In the genomic region with DNA sequence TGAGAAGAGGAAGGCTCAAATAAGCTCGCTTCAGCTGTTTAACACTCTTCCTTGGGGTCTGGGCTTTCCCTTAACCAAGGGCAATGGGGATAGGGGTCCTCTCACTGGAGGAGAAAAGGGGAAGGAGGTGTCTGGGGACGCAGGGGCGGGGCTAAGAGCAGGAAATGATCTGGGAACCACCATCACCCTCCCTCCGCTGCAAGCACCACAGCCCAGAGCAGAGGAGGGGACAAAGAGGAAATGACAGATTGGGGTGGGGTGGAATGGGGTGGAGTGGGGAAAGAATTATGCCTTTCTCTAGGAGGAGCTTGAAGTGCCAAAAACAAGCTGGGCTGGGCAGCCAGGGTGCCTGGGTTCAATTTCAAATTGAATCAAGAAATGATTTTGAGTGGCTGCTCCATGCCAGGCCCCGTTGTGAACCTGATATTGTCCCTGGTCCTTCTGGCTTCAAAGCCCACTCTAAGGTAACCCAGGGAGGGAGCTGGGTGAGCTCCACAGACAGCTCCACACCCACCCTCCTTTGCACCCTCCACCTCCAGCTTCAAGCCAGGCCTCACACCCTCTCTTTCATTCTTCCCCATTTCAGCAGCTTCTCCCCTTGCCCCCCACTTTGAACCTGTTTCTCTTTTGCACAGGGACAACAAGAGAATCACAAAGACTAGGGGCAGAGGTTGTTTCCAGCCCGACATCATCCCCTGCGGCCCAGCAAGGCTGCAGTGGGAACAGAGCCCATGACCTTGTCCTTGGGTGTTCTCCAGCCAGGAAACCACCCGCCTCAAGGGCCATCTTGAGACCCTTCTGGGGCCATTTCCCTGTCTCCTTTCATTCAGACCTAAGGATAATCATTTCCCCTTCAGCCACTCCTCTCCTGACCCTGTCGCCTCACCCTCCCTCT, we compare ENCODE assay signal across 1 cellular context.
A peak's percentile ranks its signal among the peaks of the same experiment; 100 is the strongest.
TF ChIP-seq lines count a peak whose summit lies in the region.

No MANE protein-coding gene starts in this region.

TF ChIP-seq in K562, 482 proteins besides CTCF, POLR2A, EP300 and RAD21 (continued from another document):
- TF ChIP-seq, protein P1, sequence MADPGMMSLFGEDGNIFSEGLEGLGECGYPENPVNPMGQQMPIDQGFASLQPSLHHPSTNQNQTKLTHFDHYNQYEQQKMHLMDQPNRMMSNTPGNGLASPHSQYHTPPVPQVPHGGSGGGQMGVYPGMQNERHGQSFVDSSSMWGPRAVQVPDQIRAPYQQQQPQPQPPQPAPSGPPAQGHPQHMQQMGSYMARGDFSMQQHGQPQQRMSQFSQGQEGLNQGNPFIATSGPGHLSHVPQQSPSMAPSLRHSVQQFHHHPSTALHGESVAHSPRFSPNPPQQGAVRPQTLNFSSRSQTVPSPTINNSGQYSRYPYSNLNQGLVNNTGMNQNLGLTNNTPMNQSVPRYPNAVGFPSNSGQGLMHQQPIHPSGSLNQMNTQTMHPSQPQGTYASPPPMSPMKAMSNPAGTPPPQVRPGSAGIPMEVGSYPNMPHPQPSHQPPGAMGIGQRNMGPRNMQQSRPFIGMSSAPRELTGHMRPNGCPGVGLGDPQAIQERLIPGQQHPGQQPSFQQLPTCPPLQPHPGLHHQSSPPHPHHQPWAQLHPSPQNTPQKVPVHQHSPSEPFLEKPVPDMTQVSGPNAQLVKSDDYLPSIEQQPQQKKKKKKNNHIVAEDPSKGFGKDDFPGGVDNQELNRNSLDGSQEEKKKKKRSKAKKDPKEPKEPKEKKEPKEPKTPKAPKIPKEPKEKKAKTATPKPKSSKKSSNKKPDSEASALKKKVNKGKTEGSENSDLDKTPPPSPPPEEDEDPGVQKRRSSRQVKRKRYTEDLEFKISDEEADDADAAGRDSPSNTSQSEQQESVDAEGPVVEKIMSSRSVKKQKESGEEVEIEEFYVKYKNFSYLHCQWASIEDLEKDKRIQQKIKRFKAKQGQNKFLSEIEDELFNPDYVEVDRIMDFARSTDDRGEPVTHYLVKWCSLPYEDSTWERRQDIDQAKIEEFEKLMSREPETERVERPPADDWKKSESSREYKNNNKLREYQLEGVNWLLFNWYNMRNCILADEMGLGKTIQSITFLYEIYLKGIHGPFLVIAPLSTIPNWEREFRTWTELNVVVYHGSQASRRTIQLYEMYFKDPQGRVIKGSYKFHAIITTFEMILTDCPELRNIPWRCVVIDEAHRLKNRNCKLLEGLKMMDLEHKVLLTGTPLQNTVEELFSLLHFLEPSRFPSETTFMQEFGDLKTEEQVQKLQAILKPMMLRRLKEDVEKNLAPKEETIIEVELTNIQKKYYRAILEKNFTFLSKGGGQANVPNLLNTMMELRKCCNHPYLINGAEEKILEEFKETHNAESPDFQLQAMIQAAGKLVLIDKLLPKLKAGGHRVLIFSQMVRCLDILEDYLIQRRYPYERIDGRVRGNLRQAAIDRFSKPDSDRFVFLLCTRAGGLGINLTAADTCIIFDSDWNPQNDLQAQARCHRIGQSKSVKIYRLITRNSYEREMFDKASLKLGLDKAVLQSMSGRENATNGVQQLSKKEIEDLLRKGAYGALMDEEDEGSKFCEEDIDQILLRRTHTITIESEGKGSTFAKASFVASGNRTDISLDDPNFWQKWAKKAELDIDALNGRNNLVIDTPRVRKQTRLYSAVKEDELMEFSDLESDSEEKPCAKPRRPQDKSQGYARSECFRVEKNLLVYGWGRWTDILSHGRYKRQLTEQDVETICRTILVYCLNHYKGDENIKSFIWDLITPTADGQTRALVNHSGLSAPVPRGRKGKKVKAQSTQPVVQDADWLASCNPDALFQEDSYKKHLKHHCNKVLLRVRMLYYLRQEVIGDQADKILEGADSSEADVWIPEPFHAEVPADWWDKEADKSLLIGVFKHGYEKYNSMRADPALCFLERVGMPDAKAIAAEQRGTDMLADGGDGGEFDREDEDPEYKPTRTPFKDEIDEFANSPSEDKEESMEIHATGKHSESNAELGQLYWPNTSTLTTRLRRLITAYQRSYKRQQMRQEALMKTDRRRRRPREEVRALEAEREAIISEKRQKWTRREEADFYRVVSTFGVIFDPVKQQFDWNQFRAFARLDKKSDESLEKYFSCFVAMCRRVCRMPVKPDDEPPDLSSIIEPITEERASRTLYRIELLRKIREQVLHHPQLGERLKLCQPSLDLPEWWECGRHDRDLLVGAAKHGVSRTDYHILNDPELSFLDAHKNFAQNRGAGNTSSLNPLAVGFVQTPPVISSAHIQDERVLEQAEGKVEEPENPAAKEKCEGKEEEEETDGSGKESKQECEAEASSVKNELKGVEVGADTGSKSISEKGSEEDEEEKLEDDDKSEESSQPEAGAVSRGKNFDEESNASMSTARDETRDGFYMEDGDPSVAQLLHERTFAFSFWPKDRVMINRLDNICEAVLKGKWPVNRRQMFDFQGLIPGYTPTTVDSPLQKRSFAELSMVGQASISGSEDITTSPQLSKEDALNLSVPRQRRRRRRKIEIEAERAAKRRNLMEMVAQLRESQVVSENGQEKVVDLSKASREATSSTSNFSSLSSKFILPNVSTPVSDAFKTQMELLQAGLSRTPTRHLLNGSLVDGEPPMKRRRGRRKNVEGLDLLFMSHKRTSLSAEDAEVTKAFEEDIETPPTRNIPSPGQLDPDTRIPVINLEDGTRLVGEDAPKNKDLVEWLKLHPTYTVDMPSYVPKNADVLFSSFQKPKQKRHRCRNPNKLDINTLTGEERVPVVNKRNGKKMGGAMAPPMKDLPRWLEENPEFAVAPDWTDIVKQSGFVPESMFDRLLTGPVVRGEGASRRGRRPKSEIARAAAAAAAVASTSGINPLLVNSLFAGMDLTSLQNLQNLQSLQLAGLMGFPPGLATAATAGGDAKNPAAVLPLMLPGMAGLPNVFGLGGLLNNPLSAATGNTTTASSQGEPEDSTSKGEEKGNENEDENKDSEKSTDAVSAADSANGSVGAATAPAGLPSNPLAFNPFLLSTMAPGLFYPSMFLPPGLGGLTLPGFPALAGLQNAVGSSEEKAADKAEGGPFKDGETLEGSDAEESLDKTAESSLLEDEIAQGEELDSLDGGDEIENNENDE (IDR thresholded peaks at IDR 0.05; ENCODE audit: low read depth, low read length), result no peak
- TF ChIP-seq XRCC3 (IDR thresholded peaks at IDR 0.05) (no peak), ZNF212 (CRISPR knock-in tag; IDR thresholded peaks at IDR 0.05) (no peak), CTBP1 (IDR thresholded peaks at IDR 0.05; ENCODE audit: borderline replicate concordance) (0 out of 2 replicates have a peak, but pooled peaks have one; percentile 20), IFI16 (CRISPR knock-in tag; IDR thresholded peaks at IDR 0.05) (no peak), ZNF395 (CRISPR knock-in tag; IDR thresholded peaks at IDR 0.05) (no peak), MEIS2 (IDR thresholded peaks at IDR 0.05; ENCODE audit: partially characterized antibody) (peak; percentile 70), SPI1 (IDR thresholded peaks at IDR 0.05; ENCODE audit: borderline replicate concordance, low read depth, low read length) (peak; percentile 56; the same call in 1 of the 2 replicates), PBX2 (CRISPR knock-in tag; IDR thresholded peaks at IDR 0.05; ENCODE audit: low read depth) (no peak), PBX2 (tag; conservative IDR thresholded peaks at IDR 0.05; ENCODE audit: low read depth) (peak; percentile 73)
- TF ChIP-seq, protein P2, sequence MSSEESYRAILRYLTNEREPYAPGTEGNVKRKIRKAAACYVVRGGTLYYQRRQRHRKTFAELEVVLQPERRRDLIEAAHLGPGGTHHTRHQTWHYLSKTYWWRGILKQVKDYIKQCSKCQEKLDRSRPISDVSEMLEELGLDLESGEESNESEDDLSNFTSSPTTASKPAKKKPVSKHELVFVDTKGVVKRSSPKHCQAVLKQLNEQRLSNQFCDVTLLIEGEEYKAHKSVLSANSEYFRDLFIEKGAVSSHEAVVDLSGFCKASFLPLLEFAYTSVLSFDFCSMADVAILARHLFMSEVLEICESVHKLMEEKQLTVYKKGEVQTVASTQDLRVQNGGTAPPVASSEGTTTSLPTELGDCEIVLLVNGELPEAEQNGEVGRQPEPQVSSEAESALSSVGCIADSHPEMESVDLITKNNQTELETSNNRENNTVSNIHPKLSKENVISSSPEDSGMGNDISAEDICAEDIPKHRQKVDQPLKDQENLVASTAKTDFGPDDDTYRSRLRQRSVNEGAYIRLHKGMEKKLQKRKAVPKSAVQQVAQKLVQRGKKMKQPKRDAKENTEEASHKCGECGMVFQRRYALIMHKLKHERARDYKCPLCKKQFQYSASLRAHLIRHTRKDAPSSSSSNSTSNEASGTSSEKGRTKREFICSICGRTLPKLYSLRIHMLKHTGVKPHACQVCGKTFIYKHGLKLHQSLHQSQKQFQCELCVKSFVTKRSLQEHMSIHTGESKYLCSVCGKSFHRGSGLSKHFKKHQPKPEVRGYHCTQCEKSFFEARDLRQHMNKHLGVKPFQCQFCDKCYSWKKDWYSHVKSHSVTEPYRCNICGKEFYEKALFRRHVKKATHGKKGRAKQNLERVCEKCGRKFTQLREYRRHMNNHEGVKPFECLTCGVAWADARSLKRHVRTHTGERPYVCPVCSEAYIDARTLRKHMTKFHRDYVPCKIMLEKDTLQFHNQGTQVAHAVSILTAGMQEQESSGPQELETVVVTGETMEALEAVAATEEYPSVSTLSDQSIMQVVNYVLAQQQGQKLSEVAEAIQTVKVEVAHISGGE (CRISPR knock-in tag; IDR thresholded peaks at IDR 0.05), result peak in 1 of 3 experiments; percentile 79; a peak in 3 of 6 replicates
